In the genomic region with DNA sequence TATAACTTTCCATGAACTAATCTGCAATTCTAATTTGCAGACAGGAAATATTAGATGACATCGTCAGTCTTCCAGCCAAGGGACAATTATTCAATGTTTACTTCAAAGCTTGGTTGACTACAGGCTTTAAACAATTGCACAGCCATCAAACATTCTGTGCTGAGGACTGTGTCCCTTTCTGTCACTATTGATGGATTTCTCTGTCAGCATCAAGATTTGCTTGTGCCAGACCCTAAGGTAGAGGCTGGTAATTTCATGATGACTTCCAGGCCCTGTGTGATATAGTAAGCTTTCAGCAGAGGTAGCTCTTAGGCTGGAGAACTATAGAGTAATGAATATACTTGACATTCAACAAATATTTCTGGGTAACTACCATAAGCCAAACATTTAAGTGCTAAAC, we compare ENCODE assay signal across 27 cellular contexts.
DNase-seq lines count a peak whose midpoint lies in the region; ATAC-seq and TF ChIP-seq lines count a peak whose summit lies in the region.
"Had no signal": no experiment of that assay in that cellular context is flagged by ENCODE, and none has a peak within 500 bp of the region (broad histone marks: within the 10 kb centered on the region; RNA-seq: fewer than 3 reads in every experiment).

No MANE protein-coding gene starts in this region.

- TF ChIP-seq CTCF in BE2C (IDR thresholded peaks at IDR 0.05; ENCODE audit: low read depth, low read length) (no peak), vagina (IDR thresholded peaks at IDR 0.05) (no peak)

- H2BK12ac ChIP-seq in trophoblast cell (ENCODE audit: low read length), result no peak overlapping the region

- H3K27me3 ChIP-seq in BE2C (no peaks in the 10 kb centered on the region), trophoblast cell (ENCODE audit: insufficient read depth, low read length) (no peaks in the 10 kb centered on the region), vagina (no peaks in the 10 kb centered on the region)
- H3K27me3 ChIP-seq: BLaER1 had no signal

- H2AFZ ChIP-seq in trophoblast cell (ENCODE audit: insufficient read depth, low read length, poor library complexity), result no peak overlapping the region

- H3K4me2 ChIP-seq in trophoblast cell (ENCODE audit: low read length), result no peak overlapping the region
- H3K4me2 ChIP-seq: A549, BLaER1 had no signal

- no peak overlapping the region for H2AK5ac ChIP-seq in trophoblast cell (ENCODE audit: low read length)

- no peak overlapping the region for H4K91ac ChIP-seq in trophoblast cell (ENCODE audit: low read depth, low read length)

- H3K79me1 ChIP-seq in trophoblast cell (ENCODE audit: low read length), result peaks cover 2% of the 10 kb centered on the region

- H3K4ac ChIP-seq in trophoblast cell (ENCODE audit: low read depth, low read length), result no peak overlapping the region

- no peak overlapping the region for H3K9ac ChIP-seq in trophoblast cell (ENCODE audit: low read length)
- H3K9ac ChIP-seq: BLaER1 had no signal

- H3K36me3 ChIP-seq in BE2C (no peaks in the 10 kb centered on the region), mesodermal cell (ENCODE audit: control insufficient read depth, insufficient read depth, low read length) (no peaks in the 10 kb centered on the region), trophoblast cell (ENCODE audit: control insufficient read depth in 1 of 2, insufficient read depth in 2 of 2, low read length in 2 of 2) (peaks cover 0 to 2% of the 10 kb centered on the region in 2 experiments), vagina (no peaks in the 10 kb centered on the region)
- H3K36me3 ChIP-seq: BLaER1 had no signal

- no peaks in the 10 kb centered on the region; the same call in 1 of the 2 replicates for H3K9me3 ChIP-seq in BE2C
- peaks cover 7% of the 10 kb centered on the region for H3K9me3 ChIP-seq in mesodermal cell (ENCODE audit: control insufficient read depth, low read length)
- no peaks in the 10 kb centered on the region for H3K9me3 ChIP-seq in trophoblast cell (ENCODE audit: insufficient read depth, low read depth, low read length)
- no peaks in the 10 kb centered on the region for H3K9me3 ChIP-seq in vagina

- no peak overlapping the region for H2BK5ac ChIP-seq in trophoblast cell (ENCODE audit: low read depth, low read length, poor library complexity)

- no peak overlapping the region for H4K8ac ChIP-seq in trophoblast cell (ENCODE audit: low read depth, low read length)

- H3K79me2 ChIP-seq in trophoblast cell (ENCODE audit: control insufficient read depth, insufficient read depth, low read length, poor library complexity), result no peaks in the 10 kb centered on the region

- H3K27ac Mint-ChIP-seq in activated naive CD4-positive, alpha-beta T cell treated with anti-CD3 and anti-CD28 coated beads, Interleukin-2, amount 50 U/mL, for 72 hours, result no peak overlapping the region
- H3K27ac Mint-ChIP-seq: B cell; CD14-positive monocyte; CD4-positive, alpha-beta memory T cell; CD4-positive, CD25-positive, alpha-beta regulatory T cell; CD8-positive, alpha-beta memory T cell had no signal

- DNase-seq in BE2C, result peak; percentile 50
- DNase-seq in M059J (ENCODE audit: low read depth), result peak; percentile 51
- DNase-seq in trophoblast cell, result no peak
- no peak for DNase-seq in activated naive CD4-positive, alpha-beta T cell treated with anti-CD3 and anti-CD28 coated beads, Interleukin-2, amount 50 U/mL, for 72 hours (ENCODE audit: low spot score in 2 of 2)
- no peak for DNase-seq in activated CD4-positive, alpha-beta T cell treated with anti-CD3 and anti-CD28 coated beads, Interleukin-2, amount 50 U/mL, for 1 hour
- no peak for DNase-seq in H4 (ENCODE audit: low spot score)
- DNase-seq in vagina (ENCODE audit: extremely low spot score in 2 of 2), result no peak
- DNase-seq: AML-193; C1 segment of cervical spinal cord; CD4-positive, alpha-beta memory T cell; CD4-positive, CD25-positive, alpha-beta regulatory T cell; CD8-positive, alpha-beta memory T cell; COR-L47; DMS 273 treated with DMSO at 0.1 percent for 48 hours; DMS153; DMS53; DMS79; DND-41; EL; GDM1 had no signal

- 88% methylated on average over 1 of the region's 1 CpG; no CpG with 5 or more reads in 1 of the 2 experiments for WGBS in mesodermal cell (ENCODE audit: insufficient coverage in 2 of 2), 2 experiments
- WGBS in trophoblast cell (ENCODE audit: extremely low coverage, insufficient coverage, insufficient read length), result no CpG with 5 or more reads among the region's 1 CpG

- H2BK120ac ChIP-seq in trophoblast cell (ENCODE audit: insufficient read depth, low read length, poor library complexity), result no peak overlapping the region

- ATAC-seq in activated naive CD4-positive, alpha-beta T cell treated with anti-CD3 and anti-CD28 coated beads, Interleukin-2, amount 50 U/mL, for 72 hours, result no peak
- ATAC-seq: A549, GM12878 had no signal

- peaks cover 17% of the 10 kb centered on the region for H3K4me1 ChIP-seq in BE2C
- H3K4me1 ChIP-seq in mesodermal cell (ENCODE audit: control insufficient read depth, insufficient read depth, low read length, poor library complexity, severe bottlenecking), result peaks cover 9% of the 10 kb centered on the region
- peaks cover 0 to 3% of the 10 kb centered on the region in 2 experiments for H3K4me1 ChIP-seq in trophoblast cell (ENCODE audit: control insufficient read depth in 1 of 2, insufficient read depth in 2 of 2, low read length in 2 of 2)
- no peaks in the 10 kb centered on the region for H3K4me1 ChIP-seq in vagina
- H3K4me1 ChIP-seq: BLaER1 had no signal

- H3K27ac ChIP-seq in mesodermal cell (ENCODE audit: low read depth, low read length, severe bottlenecking), result peak overlapping the region; percentile 71
- peak overlapping the region; percentile 56 for H3K27ac ChIP-seq in trophoblast cell (ENCODE audit: low read depth, low read length)
- no peak overlapping the region for H3K27ac ChIP-seq in vagina
- H3K27ac ChIP-seq: 22Rv1, A549, BLaER1 had no signal

- no peak overlapping the region for H3K14ac ChIP-seq in trophoblast cell (ENCODE audit: low read length)

- H3K23ac ChIP-seq in trophoblast cell (ENCODE audit: low read length), result no peak overlapping the region

- TF ChIP-seq POLR2A in vagina (IDR thresholded peaks at IDR 0.05), result no peak

- no peaks in the 10 kb centered on the region for H3K36me3 Mint-ChIP-seq in activated naive CD4-positive, alpha-beta T cell treated with anti-CD3 and anti-CD28 coated beads, Interleukin-2, amount 50 U/mL, for 72 hours
- H3K36me3 Mint-ChIP-seq: CD14-positive monocyte; CD4-positive, alpha-beta memory T cell; CD4-positive, CD25-positive, alpha-beta regulatory T cell; CD8-positive, alpha-beta memory T cell had no signal

- no peak overlapping the region for H3K4me3 ChIP-seq in BE2C (ENCODE audit: low read depth, low read length)
- H3K4me3 ChIP-seq in mesodermal cell (ENCODE audit: extremely low read depth, insufficient read depth, low read length, poor library complexity, severe bottlenecking), result no peak overlapping the region
- no peak overlapping the region for H3K4me3 ChIP-seq in trophoblast cell (ENCODE audit: low read depth, low read length)
- no peak overlapping the region for H3K4me3 ChIP-seq in vagina
- H3K4me3 ChIP-seq: A549, BLaER1, GM12878 had no signal

- H3K9me3 Mint-ChIP-seq in activated naive CD4-positive, alpha-beta T cell treated with anti-CD3 and anti-CD28 coated beads, Interleukin-2, amount 50 U/mL, for 72 hours, result peaks cover 0 to 9% of the 10 kb centered on the region in 2 donors

- intact Hi-C loops in vagina (cut with DNase I), result no loop called here

- H4K12ac ChIP-seq in trophoblast cell (ENCODE audit: low read depth, low read length), result no peak overlapping the region

- no peak overlapping the region for H3K18ac ChIP-seq in trophoblast cell (ENCODE audit: low read length)

Comparison
In these comparisons a context has a peak if more than half of its experiments do, and no peak if none do; other contexts are left out.
1. DNase-seq: peak in BE2C (single experiment) and M059J (single experiment); none in trophoblast cell (0 of 2), activated naive CD4-positive, alpha-beta T cell treated with anti-CD3 and anti-CD28 coated beads, Interleukin-2, amount 50 U/mL, for 72 hours (0 of 2), activated CD4-positive, alpha-beta T cell treated with anti-CD3 and anti-CD28 coated beads, Interleukin-2, amount 50 U/mL, for 1 hour (single experiment), H4 (single experiment) and vagina (0 of 2).